ENCODE assay signal across 11 cellular contexts in genomic region chr10:80416401-80417098, GRCh38. TPM values are rescaled to one million over a fixed set of nuclear protein-coding genes. Genes with fewer than 3 reads are reported as not detected.
DNase-seq lines count a peak whose midpoint lies in the region; ATAC-seq and TF ChIP-seq lines count a peak whose summit lies in the region.
"Had no signal": no experiment of that assay in that cellular context is flagged by ENCODE, and none has a peak within 500 bp of the region (broad histone marks: within the 10 kb centered on the region; RNA-seq: fewer than 3 reads in every experiment).

No MANE protein-coding gene starts in this region.

- no peak overlapping the region for H4K91ac ChIP-seq in H9 (ENCODE audit: insufficient read length, low read depth, low read length)

- no peak overlapping the region for H3K23ac ChIP-seq in H9 (ENCODE audit: insufficient read length, low read depth, low read length)

- TF ChIP-seq CTCF in H9 (conservative IDR thresholded peaks at IDR 0.05) = no peak

- H3K9ac ChIP-seq in H9 (ENCODE audit: extremely low read depth, insufficient read length, low read length) (no peak overlapping the region), iPS-20b (ENCODE audit: low read depth, low read length) (no peak overlapping the region)

- no peak overlapping the region for H3K4me2 ChIP-seq in H9 (ENCODE audit: insufficient read depth, insufficient read length, low read length)

- no peaks in the 10 kb centered on the region for H3K9me3 ChIP-seq in H9 (ENCODE audit: control insufficient read depth, low read depth, low read length)
- H3K9me3 ChIP-seq in iPS-20b (ENCODE audit: insufficient read depth, low read depth, low read length) = no peaks in the 10 kb centered on the region
- H3K9me3 ChIP-seq: pancreas, Peyer's patch had no signal

- H3K18ac ChIP-seq in H9 (ENCODE audit: insufficient read length, low read depth, low read length) = no peak overlapping the region

- no peaks in the 10 kb centered on the region for H3K79me1 ChIP-seq in H9 (ENCODE audit: insufficient read depth, low read depth, low read length, poor library complexity, severe bottlenecking)

- no peak overlapping the region for H2AFZ ChIP-seq in H9 (ENCODE audit: low read length)

- H3K14ac ChIP-seq in H9 (ENCODE audit: insufficient read depth, low read length) = no peak overlapping the region

- no peaks in the 10 kb centered on the region; the same call in 1 of the 2 replicates for H3K27me3 ChIP-seq in H9 (ENCODE audit: insufficient read depth, low read length)
- H3K27me3 ChIP-seq in iPS-20b (ENCODE audit: insufficient read depth, low read length) = peaks cover 21% of the 10 kb centered on the region
- H3K27me3 ChIP-seq: pancreas, Peyer's patch had no signal

- H3K9me3 Mint-ChIP-seq in H9 (no peaks in the 10 kb centered on the region), immature natural killer cell (no peaks in the 10 kb centered on the region)
- H3K9me3 Mint-ChIP-seq: CD4-positive, CD25-positive, alpha-beta regulatory T cell had no signal

- no peak overlapping the region for H3K27ac ChIP-seq in H9 (ENCODE audit: insufficient read length, low read depth, low read length)
- peak overlapping the region; percentile 85 for H3K27ac ChIP-seq in caudate nucleus (ENCODE audit: low read depth, low read length)
- H3K27ac ChIP-seq in iPS-20b (ENCODE audit: low read length) = no peak overlapping the region

- H3K27ac Mint-ChIP-seq in H9 = 0 out of 7 replicates have a peak overlapping the region, but pooled peaks of 1 of the 3 experiments have one; percentile 20
- H3K27ac Mint-ChIP-seq in immature natural killer cell = no peak overlapping the region

- no peak overlapping the region for H3T11ph ChIP-seq in H9 (ENCODE audit: low read length)

- ATAC-seq in HG02623 (IDR thresholded peaks at IDR 0.05; ENCODE audit: unreplicated experiment) = no peak

- peaks cover 4 to 21% (median 7%) of the 10 kb centered on the region in 3 experiments; a peak in 6 of 7 replicates for H3K36me3 Mint-ChIP-seq in H9 (ENCODE audit: insufficient read depth in 1 of 3, low read depth in 3 of 3)
- H3K36me3 Mint-ChIP-seq in immature natural killer cell = no peaks in the 10 kb centered on the region

- peak overlapping the region; percentile 15 to 66; a peak in 4 of 5 replicates for H3K4me3 Mint-ChIP-seq in H9
- no peak overlapping the region for H3K4me3 Mint-ChIP-seq in immature natural killer cell
- H3K4me3 Mint-ChIP-seq: CD4-positive, CD25-positive, alpha-beta regulatory T cell had no signal

- no CpG with 5 or more reads among the region's 15 CpGs for WGBS in H9 (ENCODE audit: extremely low coverage, insufficient read length, low lambda C conversion rate)

- peaks cover 7% of the 10 kb centered on the region; the same call in 1 of the 2 replicates for H3K79me2 ChIP-seq in H9 (ENCODE audit: insufficient read depth, low read length)

- no peak overlapping the region for H3K4ac ChIP-seq in H9 (ENCODE audit: low read depth, low read length)

- H3K4me3 ChIP-seq in iPS-20b (ENCODE audit: low read length) = peak overlapping the region; percentile 48; the same call in 1 of the 2 replicates
- H3K4me3 ChIP-seq: pancreas, Peyer's patch had no signal

- H3K4me1 Mint-ChIP-seq in H9 (peaks cover 62 to 76% of the 10 kb centered on the region in 2 experiments), immature natural killer cell (no peaks in the 10 kb centered on the region)

- peaks cover 9% of the 10 kb centered on the region; the same call in 1 of the 2 replicates for H3K36me3 ChIP-seq in iPS-20b (ENCODE audit: insufficient read depth, low read depth, low read length)
- H3K36me3 ChIP-seq: pancreas had no signal

- no peak overlapping the region for H2BK15ac ChIP-seq in H9 (ENCODE audit: low read depth, low read length)

- H3K27me3 Mint-ChIP-seq in H9 (ENCODE audit: low read depth) (peaks cover 18% of the 10 kb centered on the region), immature natural killer cell (ENCODE audit: low read depth in 3 of 3) (peaks cover 0 to 6% (median 2%) of the 10 kb centered on the region in 3 donors)

- no peak overlapping the region for H2BK120ac ChIP-seq in H9 (ENCODE audit: low read depth, low read length, poor library complexity, severe bottlenecking)

- H2BK20ac ChIP-seq in H9 (ENCODE audit: low read depth, low read length, poor library complexity, severe bottlenecking) = no peak overlapping the region

- DNase-seq in H9 (no peak), caudate nucleus (lab: John Stamatoyannopoulos, UW) (peak in 21 of 61 donors; percentile 5 to 81 (median 41)), renal cortical epithelial cell (ENCODE audit: low read depth) (peak; percentile 84), immature natural killer cell (no peak), iPS-NIHi7 (ENCODE audit: extremely low spot score) (no peak)
- no peak for DNase-seq in activated T-cell treated with anti-CD3 and anti-CD28 coated beads, Interleukin-2, amount 50 U/mL, for 1 hour
- DNase-seq: CD4-positive, CD25-positive, alpha-beta regulatory T cell; pancreas; Peyer's patch had no signal

- H3K4me1 ChIP-seq in H9 (ENCODE audit: insufficient read depth, low read length) (no peaks in the 10 kb centered on the region; the same call in 1 of the 2 replicates), iPS-20b (ENCODE audit: insufficient read depth, low read length) (peaks cover 23% of the 10 kb centered on the region; the same call in 1 of the 2 replicates)

- H4K8ac ChIP-seq in H9 (replicated peaks; ENCODE audit: insufficient read length, low read depth, low read length) = no peak overlapping the region

- no peaks in the 10 kb centered on the region for H4K20me1 ChIP-seq in H9 (ENCODE audit: control insufficient read depth, insufficient read depth, insufficient read length)

- H2AK5ac ChIP-seq in H9 (ENCODE audit: insufficient read length, low read length) = no peak overlapping the region

- no peak overlapping the region for H3K56ac ChIP-seq in H9 (ENCODE audit: insufficient read length, low read depth, low read length)

- no peak overlapping the region for H2BK5ac ChIP-seq in H9 (ENCODE audit: insufficient read length, low read length)

- no peaks in the 10 kb centered on the region for H3K23me2 ChIP-seq in H9 (ENCODE audit: insufficient read length, low read depth, low read length, poor library complexity, severe bottlenecking)

- no peak overlapping the region for H4K5ac ChIP-seq in H9 (ENCODE audit: insufficient read length, low read depth, low read length)

- H2BK12ac ChIP-seq in H9 (ENCODE audit: insufficient read length, low read depth, low read length) = no peak overlapping the region

RNA-seq across cellular contexts. Expression of gene PRXL2A, which starts 8.2 kb away (rescaled TPM):
- total RNA-seq in H9 (2021) = 43.4 and 47.1 TPM in 2 replicates
- total RNA-seq in renal cortical epithelial cell = 57.5 and 121 TPM in 2 replicates
- 1 to 10 TPM; 3.9 to 6.3 (median 4.3) TPM for polyA plus RNA-seq in immature natural killer cell

RNA-seq across cellular contexts. Expression of gene TSPAN14, which starts 37.6 kb away (rescaled TPM):
- 46.6 and 46.8 TPM in 2 replicates for total RNA-seq in H9 (2021)
- 51.4 and 199 TPM in 2 replicates for total RNA-seq in renal cortical epithelial cell
- polyA plus RNA-seq in immature natural killer cell = 100 to 1,000 TPM; 141 to 363 (median 226) TPM

RNA-seq across cellular contexts. Expression of gene DYDC2, which starts 60.0 kb away (rescaled TPM):
- 2.6 and 2.8 TPM in 2 replicates for total RNA-seq in H9 (2021)
- total RNA-seq in renal cortical epithelial cell = 0.15 and 0.87 TPM in 2 replicates
- polyA plus RNA-seq in immature natural killer cell = not detected
- total RNA-seq: CD4-positive, CD25-positive, alpha-beta regulatory T cell had no signal
- polyA plus RNA-seq: CD4-positive, CD25-positive, alpha-beta regulatory T cell had no signal

RNA-seq across cellular contexts. Expression of gene DYDC1, which starts 60.0 kb away (rescaled TPM):
- total RNA-seq in H9 (2021) (not detected in 2 replicates), renal cortical epithelial cell (not detected in 2 replicates)
- polyA plus RNA-seq in immature natural killer cell = not detected
- total RNA-seq: CD4-positive, CD25-positive, alpha-beta regulatory T cell; pancreas; Peyer's patch had no signal
- polyA plus RNA-seq: CD4-positive, CD25-positive, alpha-beta regulatory T cell; pancreas had no signal

Comparison
In these comparisons a context has a peak if more than half of its experiments do, and no peak if none do; other contexts are left out.
1. H3K4me3 Mint-ChIP-seq: peak in H9 (2 of 2); none in immature natural killer cell (0 of 5).